In genomic region chr6:160088069-160088773, GRCh38 we compare ENCODE assay signal across 8 cellular contexts. TPM values are rescaled to one million over a fixed set of nuclear protein-coding genes. Genes with fewer than 3 reads are reported as not detected.
DNase-seq lines count a peak whose midpoint lies in the region; ATAC-seq and TF ChIP-seq lines count a peak whose summit lies in the region.

No MANE protein-coding gene starts in this region.

- H3K27me3 ChIP-seq in liver (ENCODE audit: control insufficient read depth in 4 of 4, insufficient read depth in 4 of 4, low read length in 3 of 4) (no peaks in the 10 kb centered on the region), upper lobe of right lung (no peaks in the 10 kb centered on the region)

- no peak overlapping the region for H3K9ac ChIP-seq in liver (ENCODE audit: low read depth in 1 of 2, low read length in 2 of 2)

- H3K9me3 ChIP-seq in liver (ENCODE audit: control insufficient read depth in 4 of 4, low read length in 3 of 4) = no peaks in the 10 kb centered on the region
- no peaks in the 10 kb centered on the region for H3K9me3 ChIP-seq in upper lobe of right lung

- WGBS in liver = 50% methylated on average over 13 of the region's 13 CpGs

- H3K27ac ChIP-seq in liver (ENCODE audit: low read depth in 1 of 2, low read length in 2 of 2) (no peak overlapping the region), upper lobe of right lung (no peak overlapping the region)

- TF ChIP-seq CTCF in choroid plexus epithelial cell (conservative IDR thresholded peaks at IDR 0.05; ENCODE audit: low read depth, low read length) (peak; percentile 95), liver (IDR thresholded peaks at IDR 0.05; ENCODE audit: low read depth, low read length, missing input control) (peak; percentile 84), upper lobe of right lung (IDR thresholded peaks at IDR 0.05) (peak; percentile 53)

- H3K4me3 ChIP-seq in choroid plexus epithelial cell (ENCODE audit: low read depth, low read length) (no peak overlapping the region), liver (ENCODE audit: low read depth in 1 of 3, low read length in 3 of 3) (no peak overlapping the region), upper lobe of right lung (no peak overlapping the region)

- ATAC-seq in upper lobe of right lung = peak; percentile 39

- intact Hi-C loops in upper lobe of right lung (cut with DNase I) = no loop called here

- DNase-seq in DMS 273 (lab: John Stamatoyannopoulos, UW; ENCODE audit: unreplicated experiment) (peak; percentile 80), DMS 273 treated with DMSO at 0.1 percent for 48 hours (lab: John Stamatoyannopoulos, UW) (no peak), NCI-H1694 treated with DMSO at 0.1 percent for 48 hours (lab: John Stamatoyannopoulos, UW) (peak; percentile 46), choroid plexus epithelial cell (ENCODE audit: low read depth) (peak; percentile 85), upper lobe of right lung (no peak), NCI-H187 (lab: John Stamatoyannopoulos, UW) (no peak), OCI-M2 (lab: John Stamatoyannopoulos, UW; ENCODE audit: unreplicated experiment) (no peak)

- peaks cover 9 to 42% (median 29%) of the 10 kb centered on the region in 4 donors for H3K4me1 ChIP-seq in liver (ENCODE audit: control insufficient read depth in 4 of 4, insufficient read depth in 4 of 4, low read length in 3 of 4)
- H3K4me1 ChIP-seq in upper lobe of right lung = no peaks in the 10 kb centered on the region

- H3K36me3 ChIP-seq in liver (ENCODE audit: control insufficient read depth in 4 of 4, insufficient read depth in 3 of 4, low read depth in 1 of 4, low read length in 3 of 4) = peaks cover 3 to 57% (median 39%) of the 10 kb centered on the region in 4 donors
- peaks cover 96% of the 10 kb centered on the region for H3K36me3 ChIP-seq in upper lobe of right lung

- peak; percentile 85 to 88 for TF ChIP-seq RAD21 in liver (IDR thresholded peaks at IDR 0.05)

TF ChIP-seq in liver, 16 proteins besides CTCF, POLR2A, EP300 and RAD21:
- TF ChIP-seq HNF4A (conservative IDR thresholded peaks at IDR 0.05) = peak in 1 of 2 donors; percentile 27
- no peak for TF ChIP-seq EGR1 (IDR thresholded peaks at IDR 0.05; ENCODE audit: low read depth in 2 of 2)
TF ChIP-seq in liver: peak in this region for 1.

RNA-seq across cellular contexts. Expression of gene SLC22A1, which starts 33.4 kb away (rescaled TPM):
- total RNA-seq in liver (100 to 1,000 TPM in 1 of 2 donors, under 1 TPM in 1; 0.79 to 407 TPM), upper lobe of right lung (2.7 TPM)
- polyA plus RNA-seq in liver = 1,000 to 10,000 TPM in 1 of 2 donors, 100 to 1,000 TPM in 1; 471 to 1,107 TPM

Comparison
In these comparisons a context has a peak if more than half of its experiments do, and no peak if none do; other contexts are left out.
1. DNase-seq: peak in DMS 273 (single experiment), NCI-H1694 treated with DMSO at 0.1 percent for 48 hours (single experiment) and choroid plexus epithelial cell (single experiment); none in DMS 273 treated with DMSO at 0.1 percent for 48 hours (single experiment), upper lobe of right lung (single experiment), NCI-H187 (0 of 2) and OCI-M2 (single experiment).
2. Peak in every context shown above with its lines, with median percentiles within 50 percentile points of each other: CTCF ChIP-seq.